ENCODE assay signal across 13 cellular contexts in genomic region chr2:200786826-200787225, GRCh38. TPM values are rescaled to one million over a fixed set of nuclear protein-coding genes. Genes with fewer than 3 reads are reported as not detected.
A peak's percentile ranks its signal among the peaks of the same experiment; 100 is the strongest.
DNase-seq lines count a peak whose midpoint lies in the region; ATAC-seq and TF ChIP-seq lines count a peak whose summit lies in the region.
"Had no signal": no experiment of that assay in that cellular context is flagged by ENCODE, and none has a peak within 500 bp of the region (broad histone marks: within the 10 kb centered on the region; RNA-seq: fewer than 3 reads in every experiment).

No MANE protein-coding gene starts in this region.

- peak overlapping the region; percentile 10 for H3K4me2 ChIP-seq in hepatocyte

- H4K20me1 ChIP-seq in hepatocyte (ENCODE audit: insufficient read depth, poor library complexity, severe bottlenecking): no peaks in the 10 kb centered on the region

- H3K9me3 ChIP-seq in HEK293 (ENCODE audit: control insufficient read depth, insufficient read depth, low read depth, low read length): no peaks in the 10 kb centered on the region
- no peaks in the 10 kb centered on the region for H3K9me3 ChIP-seq in hepatocyte (ENCODE audit: low read depth)

- CTCF ChIA-PET in HEK293 (lab: Yijun Ruan, JAX): interaction anchor here (1.2 kb wide), 1 partner anchor 30 kb away, joined by 4 read pairs; no protein-coding TSS in a partner anchor

- POLR2A ChIA-PET in HEK293 (lab: Yijun Ruan, JAX): interaction anchor here (0.7 to 1.0 kb wide), 2 partner anchors 30 to 47 kb away, joined by 3 read pairs; no protein-coding TSS in a partner anchor

- H3K79me2 ChIP-seq in hepatocyte: no peaks in the 10 kb centered on the region

- H3K36me3 ChIP-seq in HEK293 (ENCODE audit: control insufficient read depth in 2 of 2, insufficient read depth in 1 of 2, low read length in 2 of 2) (no peaks in the 10 kb centered on the region), hepatocyte (replicated peaks; ENCODE audit: insufficient read depth, low read depth) (no peaks in the 10 kb centered on the region)

- H2AFZ ChIP-seq in hepatocyte: no peak overlapping the region

- H3K27me3 ChIP-seq in hepatocyte: no peaks in the 10 kb centered on the region

- H3K9me2 ChIP-seq in hepatocyte (replicated peaks; ENCODE audit: insufficient read depth): no peaks in the 10 kb centered on the region

- H3K4me3 ChIP-seq in HEK293 (ENCODE audit: low read depth, low read length): no peak overlapping the region
- H3K4me3 ChIP-seq in hepatocyte: no peak overlapping the region
- H3K4me3 ChIP-seq: SK-N-MC had no signal

- DNase-seq in amniotic epithelial cell (ENCODE audit: low read depth) (peak; percentile 84), hepatocyte (ENCODE audit: low spot score) (peak; percentile 43), NCI-H1048 (lab: John Stamatoyannopoulos, UW) (no peak)
- DNase-seq: C1 segment of cervical spinal cord; islet precursor cell; NCI-H1092 treated with DMSO at 0.1 percent for 48 hours; stimulated activated naive CD4-positive, alpha-beta T cell had no signal

- WGBS in hepatocyte (ENCODE audit: low lambda C conversion rate, missing lambda C conversion rate): 66% methylated on average over 3 of the region's 3 CpGs

- TF ChIP-seq CTCF in 22Rv1 (IDR thresholded peaks at IDR 0.05) (no peak), HEK293 (tag by site-specific recombination; IDR thresholded peaks at IDR 0.05) (no peak), hepatocyte (IDR thresholded peaks at IDR 0.05; ENCODE audit: poor library complexity) (no peak)

- H3K27ac ChIP-seq in 22Rv1: peak overlapping the region; percentile 87
- peak overlapping the region; percentile 3; the same call in 1 of the 2 replicates for H3K27ac ChIP-seq in HEK293 (ENCODE audit: extremely low read depth, low read depth, low read length)
- peak overlapping the region; percentile 87 for H3K27ac ChIP-seq in hepatocyte
- H3K27ac ChIP-seq: SK-N-MC had no signal

- ATAC-seq in HG02763 (IDR thresholded peaks at IDR 0.05; ENCODE audit: unreplicated experiment) (no peak), GM18858 (IDR thresholded peaks at IDR 0.05; ENCODE audit: unreplicated experiment) (no peak), HG02870 (IDR thresholded peaks at IDR 0.05; ENCODE audit: unreplicated experiment) (no peak)

- H3K4me1 ChIP-seq in HEK293 (ENCODE audit: control insufficient read depth, insufficient read depth, low read length) (peaks cover 13% of the 10 kb centered on the region; the same call in 1 of the 2 replicates), hepatocyte (ENCODE audit: insufficient read depth) (peaks cover 8% of the 10 kb centered on the region)

TF ChIP-seq in HEK293, 187 proteins besides CTCF, POLR2A, EP300 and RAD21:
- 0 out of 2 replicates have a peak, but pooled peaks have one; percentile 2 for TF ChIP-seq ZNF843 (tag by site-specific recombination; IDR thresholded peaks at IDR 0.05)
- TF ChIP-seq ZNF366 (tag by site-specific recombination; conservative IDR thresholded peaks at IDR 0.05): no peak; the same call in 1 of the 2 replicates
- no peak for TF ChIP-seq ZNF239 (tag by site-specific recombination; IDR thresholded peaks at IDR 0.05)
- TF ChIP-seq ZNF549 (tag by site-specific recombination; IDR thresholded peaks at IDR 0.05): no peak
- TF ChIP-seq ZNF112 (tag by site-specific recombination; IDR thresholded peaks at IDR 0.05): no peak
- no peak for TF ChIP-seq ZBTB1 (tag by site-specific recombination; IDR thresholded peaks at IDR 0.05)
- TF ChIP-seq ZNF37A (tag by site-specific recombination; IDR thresholded peaks at IDR 0.05): no peak
- 0 out of 2 replicates have a peak, but pooled peaks have one; percentile 2 for TF ChIP-seq PRDM4 (tag by site-specific recombination; IDR thresholded peaks at IDR 0.05)
- TF ChIP-seq ZNF791 (tag by site-specific recombination; IDR thresholded peaks at IDR 0.05): no peak
- no peak for TF ChIP-seq INSM2 (tag by site-specific recombination; IDR thresholded peaks at IDR 0.05)
- no peak for TF ChIP-seq ZNF146 (tag by site-specific recombination; IDR thresholded peaks at IDR 0.05)
- TF ChIP-seq MEIS1 (CRISPR knock-in tag; IDR thresholded peaks at IDR 0.05; ENCODE audit: borderline replicate concordance): no peak

RNA-seq across cellular contexts. Expression of gene BZW1, which starts 24.9 kb away (rescaled TPM):
- total RNA-seq in hepatocyte: 208 and 237 TPM in 2 replicates
- 133 TPM in 2 replicates for polyA plus RNA-seq in hepatocyte

Comparison
In these comparisons a context has a peak if more than half of its experiments do, and no peak if none do; other contexts are left out.
1. H3K27ac ChIP-seq: peak in every context shown above with its lines; median percentile 87 in 22Rv1; 87 in hepatocyte; 3 in HEK293.